12 cellular contexts compared by ENCODE assay signal in the genomic region with DNA sequence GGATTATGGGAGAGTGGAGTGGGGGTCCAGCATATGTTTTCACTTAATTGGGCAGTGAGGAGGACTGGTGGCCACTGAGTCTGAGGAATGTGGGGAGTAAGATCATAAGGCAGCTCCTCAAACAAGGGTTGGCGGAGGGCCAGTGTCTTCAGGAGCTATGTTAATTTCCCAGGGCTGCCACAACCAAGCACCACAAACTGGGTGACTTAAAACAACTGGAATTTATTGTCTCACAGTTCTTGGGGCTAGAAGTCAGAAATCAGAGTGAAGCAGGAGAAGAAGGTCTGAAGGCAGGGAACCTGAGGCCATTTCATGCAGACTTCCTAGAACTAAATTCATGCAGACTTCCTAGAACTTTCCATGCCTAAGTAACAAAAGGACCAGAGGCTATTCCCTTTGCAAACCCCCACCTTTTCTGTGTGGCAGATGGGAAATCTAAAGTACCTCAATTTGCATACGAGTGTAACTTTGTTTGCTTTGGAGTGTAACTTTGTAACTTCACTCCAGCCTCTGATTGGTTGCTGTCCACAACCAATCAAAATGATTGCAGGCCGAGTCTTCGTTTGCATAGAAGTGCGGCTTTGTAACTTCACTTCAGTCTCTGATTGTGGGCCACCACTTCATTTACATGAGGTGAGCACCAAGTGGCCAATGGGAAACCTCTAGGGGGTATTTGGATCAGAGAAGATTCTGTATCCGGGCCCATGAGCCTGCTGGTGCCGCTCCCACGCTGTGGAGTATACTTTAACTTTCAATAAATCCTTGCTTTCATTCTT. TPM values are rescaled to one million over a fixed set of nuclear protein-coding genes. Genes with fewer than 3 reads are reported as not detected.
DNase-seq lines count a peak whose midpoint lies in the region; ATAC-seq and TF ChIP-seq lines count a peak whose summit lies in the region.
"Had no signal": no experiment of that assay in that cellular context is flagged by ENCODE, and none has a peak within 500 bp of the region (broad histone marks: within the 10 kb centered on the region; RNA-seq: fewer than 3 reads in every experiment).

No MANE protein-coding gene starts in this region.

- DNase-seq in Caki2 (ENCODE audit: low read depth) (peak; percentile 67), LoVo (ENCODE audit: low spot score) (peak; percentile 73), brain microvascular endothelial cell (peak; percentile 92), mesothelial cell of epicardium (ENCODE audit: low spot score in 2 of 2, unreplicated experiment in 2 of 2) (peak; percentile 55 to 71), left ventricle myocardium superior (no peak), COLO668 (lab: John Stamatoyannopoulos, UW; ENCODE audit: unreplicated experiment) (no peak), NCI-H2227 (lab: John Stamatoyannopoulos, UW; ENCODE audit: unreplicated experiment) (no peak)
- DNase-seq: activated CD4-positive, alpha-beta T cell treated with anti-CD3 and anti-CD28 coated beads for 4 hours; activated naive CD4-positive, alpha-beta T cell; endodermal cell; retina had no signal

- in situ Hi-C loops in Caki2 (cut with HindIII; ENCODE audit: low pct_unique_long_range_greater_than_20kb, low sequenced_read_pairs) (no loop called here), brain microvascular endothelial cell (cut with HindIII; ENCODE audit: low pct_ligation_motif_present, low sequenced_read_pairs) (no loop called here)

- no peak overlapping the region for H3K4me3 ChIP-seq in brain microvascular endothelial cell (ENCODE audit: low read depth, low read length)

- H3K27me3 Mint-ChIP-seq in mesothelial cell of epicardium (ENCODE audit: low read depth): no peaks in the 10 kb centered on the region

- H3K36me3 ChIP-seq in brain microvascular endothelial cell (replicated peaks): no peaks in the 10 kb centered on the region

- H3K4me1 Mint-ChIP-seq in mesothelial cell of epicardium: peaks cover 46% of the 10 kb centered on the region

- peak overlapping the region; percentile 92 for H3K27ac Mint-ChIP-seq in mesothelial cell of epicardium
- H3K27ac Mint-ChIP-seq: endodermal cell had no signal

- no peak for ATAC-seq in left ventricle myocardium superior
- ATAC-seq in HG03139 (IDR thresholded peaks at IDR 0.05; ENCODE audit: unreplicated experiment): no peak

- TF ChIP-seq CTCF in brain microvascular endothelial cell (IDR thresholded peaks at IDR 0.05; ENCODE audit: low read depth, low read length, missing control alignments): no peak
- TF ChIP-seq CTCF in mesothelial cell of epicardium (IDR thresholded peaks at IDR 0.05; ENCODE audit: unreplicated experiment): no peak

- no peaks in the 10 kb centered on the region for H3K36me3 Mint-ChIP-seq in mesothelial cell of epicardium

- H3K27ac ChIP-seq in brain microvascular endothelial cell: peak overlapping the region; percentile 78

- intact Hi-C loops in left ventricle myocardium superior (cut with micrococcal nuclease): no loop called here

- no peaks in the 10 kb centered on the region for H3K9me3 Mint-ChIP-seq in mesothelial cell of epicardium

- no peak overlapping the region for H3K4me3 Mint-ChIP-seq in mesothelial cell of epicardium
- H3K4me3 Mint-ChIP-seq: endodermal cell had no signal

- H3K27me3 ChIP-seq in brain microvascular endothelial cell (replicated peaks): no peaks in the 10 kb centered on the region

RNA-seq across cellular contexts. Expression of a gene that starts 50.5 kb away (rescaled TPM):
- 10.4 and 15.1 TPM in 2 replicates for total RNA-seq in Caki2 (2014; rRNA removed; shearing (Covaris generic); ENCODE audit: low replicate concordance)
- total RNA-seq in mesothelial cell of epicardium (116 to 120 TPM (median 120 TPM) in 3 replicates), left ventricle myocardium superior (41.7 TPM)

Comparison
In these comparisons a context has a peak if more than half of its experiments do, and no peak if none do; other contexts are left out.
1. DNase-seq: peak in Caki2 (single experiment), LoVo (single experiment), brain microvascular endothelial cell (single experiment) and mesothelial cell of epicardium (2 of 2); none in left ventricle myocardium superior (single experiment), COLO668 (single experiment) and NCI-H2227 (single experiment).